ENCODE assay signal across 8 cellular contexts in the genomic region with DNA sequence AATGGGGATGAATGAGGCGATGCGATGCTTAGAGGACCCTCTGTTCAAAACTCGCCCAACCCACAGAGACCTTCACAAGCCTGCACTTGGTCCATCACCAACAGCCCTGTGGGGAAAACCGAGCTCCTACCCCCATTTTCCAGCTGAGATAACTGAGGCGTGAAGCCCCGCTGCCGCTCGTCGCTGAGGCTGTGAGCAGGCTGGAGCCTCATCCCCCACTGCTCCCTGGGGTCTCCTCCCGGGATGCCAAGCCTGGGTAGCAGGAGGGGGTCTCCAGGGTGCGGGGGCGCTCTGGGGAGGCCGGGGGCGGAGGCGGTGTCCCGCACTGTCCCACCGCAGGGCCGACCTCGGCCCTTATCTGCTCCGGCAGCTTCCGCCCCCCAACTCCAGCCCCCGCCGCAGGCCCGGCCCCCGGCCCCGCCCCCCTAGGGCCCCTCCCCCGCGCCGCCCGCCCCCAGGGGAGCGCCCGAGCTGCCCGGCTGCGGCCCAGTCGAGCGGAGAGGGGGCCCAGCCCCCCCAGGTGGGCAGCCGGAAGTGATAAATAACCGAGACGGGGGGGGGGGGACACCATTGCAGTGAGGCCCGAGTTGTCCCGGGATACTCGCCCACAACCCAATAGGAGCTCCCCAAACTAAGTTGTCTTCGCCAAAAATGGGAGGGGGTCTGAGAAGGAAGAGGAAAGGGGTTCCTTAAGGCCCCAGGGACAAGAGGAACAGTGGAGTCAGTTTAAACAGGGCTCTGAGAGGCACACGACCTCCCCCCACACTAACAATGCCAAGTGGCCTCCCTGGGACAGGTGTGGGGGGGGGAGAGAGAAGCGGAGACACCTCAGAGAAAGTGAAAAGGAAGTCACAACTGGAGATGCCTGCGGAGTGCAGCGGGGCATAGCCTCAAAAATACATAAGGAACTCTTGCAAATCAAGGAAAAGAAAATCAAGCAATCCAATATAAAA. TPM values are rescaled to one million over a fixed set of nuclear protein-coding genes. Genes with fewer than 3 reads are reported as not detected.
DNase-seq lines count a peak whose midpoint lies in the region; ATAC-seq lines count a peak whose summit lies in the region.

No MANE protein-coding gene starts in this region.

- H3K27me3 Mint-ChIP-seq in T-cell = no peaks in the 10 kb centered on the region

- peaks cover 9 to 14% of the 10 kb centered on the region in 2 donors for H3K4me1 ChIP-seq in mucosa of rectum (ENCODE audit: control insufficient read depth in 2 of 2, insufficient read depth in 2 of 2, low read length in 2 of 2)

- no peaks in the 10 kb centered on the region for H3K9me3 Mint-ChIP-seq in T-cell

- H3K9me3 ChIP-seq in mucosa of rectum (ENCODE audit: control insufficient read depth in 2 of 2, low read length in 2 of 2) = no peaks in the 10 kb centered on the region

- H3K4me3 ChIP-seq in mucosa of rectum (ENCODE audit: low read length in 2 of 2) = peak overlapping the region; percentile 55 to 75

- DNase-seq in stimulated activated CD4-positive, alpha-beta T cell treated with anti-CD3 and anti-CD28 coated beads, Interleukin-4, amount 100 ng/mL, for 1 hour = peak; percentile 41
- no peak for DNase-seq in stimulated activated CD4-positive, alpha-beta T cell treated with anti-CD3 and anti-CD28 coated beads, Interleukin-15, amount 100 ng/mL, for 24 hours
- peak in 15 of 34 experiments; percentile 26 to 58 (median 32) for DNase-seq in T-cell
- peak; percentile 46 for DNase-seq in ecto neural progenitor cell (ENCODE audit: low spot score)
- DNase-seq in hippocampal formation (lab: John Stamatoyannopoulos, UW) = no peak

- peaks cover 30 to 35% (median 33%) of the 10 kb centered on the region in 3 donors for H3K4me1 Mint-ChIP-seq in T-cell

- POLR2A ChIA-PET in T-cell (lab: Charles Lee) = interaction anchor here (0.6 to 1.3 kb wide), 3 partner anchors 9 to 582 kb away, joined by 4 to 16 read pairs (median 10); no protein-coding TSS in a partner anchor

- H3K36me3 ChIP-seq in mucosa of rectum (ENCODE audit: control insufficient read depth in 2 of 2, insufficient read depth in 2 of 2, low read length in 2 of 2) = no peaks in the 10 kb centered on the region

- H3K36me3 Mint-ChIP-seq in T-cell = no peaks in the 10 kb centered on the region

- peak overlapping the region; percentile 93 to 97 for H3K27ac Mint-ChIP-seq in T-cell

- CTCF ChIA-PET in T-cell (lab: Charles Lee) = interaction anchor here in 1 of 2 donors (0.9 to 2.3 kb wide), 2 partner anchors 8 to 26 kb away, joined by 3 to 12 read pairs; a partner anchor contains a TSS

- H3K9ac ChIP-seq in mucosa of rectum (ENCODE audit: low read depth in 1 of 2, low read length in 2 of 2) = peak overlapping the region; percentile 54 to 58

- no peaks in the 10 kb centered on the region for H3K27me3 ChIP-seq in mucosa of rectum (ENCODE audit: control insufficient read depth in 2 of 2, insufficient read depth in 2 of 2, low read length in 2 of 2)

- ATAC-seq in HG02973 (IDR thresholded peaks at IDR 0.05; ENCODE audit: unreplicated experiment) (peak; percentile 31), T-cell (replicated peaks in 1 of 4) (peak; percentile 83 to 88 (median 87)), GM18861 (IDR thresholded peaks at IDR 0.05; ENCODE audit: unreplicated experiment) (no peak)

- H3K4me3 Mint-ChIP-seq in T-cell = peak overlapping the region; percentile 77 to 84 (median 78)

- peak overlapping the region in 1 of 2 donors; percentile 80 for H3K27ac ChIP-seq in mucosa of rectum (ENCODE audit: low read depth in 2 of 2, low read length in 2 of 2)

RNA-seq across cellular contexts. Expression of a gene that starts 8.3 kb away (rescaled TPM):
- 10 to 100 TPM; 45.6 to 67.0 (median 65.2) TPM for total RNA-seq in T-cell

RNA-seq across cellular contexts. Expression of a gene that starts 21.8 kb away (rescaled TPM):
- total RNA-seq in T-cell = 1 to 10 TPM; 1.8 to 5.8 (median 2.1) TPM

RNA-seq across cellular contexts. Expression of a gene that starts 26.1 kb away (rescaled TPM):
- 10 to 100 TPM; 48.6 to 64.4 (median 55.0) TPM for total RNA-seq in T-cell

RNA-seq across cellular contexts. Expression of a gene that starts 47.6 kb away (rescaled TPM):
- total RNA-seq in T-cell = not detected

RNA-seq across cellular contexts. Expression of a gene that starts 48.8 kb away (rescaled TPM):
- total RNA-seq in T-cell = 1 to 10 TPM; 1.1 to 3.4 (median 1.4) TPM

Comparison
In these comparisons a context has a peak if more than half of its experiments do, and no peak if none do; other contexts are left out.
1. DNase-seq: peak in stimulated activated CD4-positive, alpha-beta T cell treated with anti-CD3 and anti-CD28 coated beads, Interleukin-4, amount 100 ng/mL, for 1 hour (single experiment) and ecto neural progenitor cell (single experiment); none in stimulated activated CD4-positive, alpha-beta T cell treated with anti-CD3 and anti-CD28 coated beads, Interleukin-15, amount 100 ng/mL, for 24 hours (single experiment) and hippocampal formation (0 of 2).